In genomic region chr19:39398297-39398864, GRCh38 we compare ENCODE assay signal across 6 cellular contexts. TPM values are rescaled to one million over a fixed set of nuclear protein-coding genes. Genes with fewer than 3 reads are reported as not detected.
DNase-seq lines count a peak whose midpoint lies in the region; ATAC-seq and TF ChIP-seq lines count a peak whose summit lies in the region.

No MANE protein-coding gene starts in this region.

- H3K9me3 ChIP-seq in endodermal cell (ENCODE audit: control insufficient read depth, low read length) = no peaks in the 10 kb centered on the region
- no peaks in the 10 kb centered on the region for H3K9me3 ChIP-seq in gastrocnemius medialis

- intact Hi-C loops in gastrocnemius medialis (cut with DNase I; ENCODE audit: low total_unique reads) = no loop called here

- 92 to 96% methylated on average over 9 to 11 of the region's 11 CpGs for WGBS in endodermal cell (ENCODE audit: insufficient coverage in 1 of 2, insufficient read length in 1 of 2), 2 experiments

- TF ChIP-seq POLR2A in gastrocnemius medialis (IDR thresholded peaks at IDR 0.05) = peak; percentile 37 to 44

- no peak overlapping the region for H3K27ac ChIP-seq in endodermal cell (ENCODE audit: low read depth, low read length)
- peak overlapping the region; percentile 90 to 100 (median 98) for H3K27ac ChIP-seq in gastrocnemius medialis

- POLR2A ChIA-PET in BJ (lab: Charles Lee) = interaction anchor here (0.6 to 1.1 kb wide), 6 partner anchors 10 to 128 kb away, joined by 3 to 11 read pairs (median 5); partner anchors contain the start of gene RPS16

- H3K27me3 ChIP-seq in BJ (ENCODE audit: control insufficient read depth, insufficient read depth, low read length) (no peaks in the 10 kb centered on the region), endodermal cell (ENCODE audit: control insufficient read depth, insufficient read depth, low read length, poor library complexity, severe bottlenecking) (no peaks in the 10 kb centered on the region), gastrocnemius medialis (no peaks in the 10 kb centered on the region)

- no peak for TF ChIP-seq CTCF in BJ (IDR thresholded peaks at IDR 0.05; ENCODE audit: insufficient read depth, low read depth, low read length)
- no peak for TF ChIP-seq CTCF in endodermal cell (conservative IDR thresholded peaks at IDR 0.05)
- no peak for TF ChIP-seq CTCF in gastrocnemius medialis (IDR thresholded peaks at IDR 0.05 in 4 of 5, conservative IDR thresholded peaks at IDR 0.05 in 1 of 5)

- H3K27ac Mint-ChIP-seq in endodermal cell = peak overlapping the region; percentile 98

- peaks cover 31% of the 10 kb centered on the region for H3K36me3 Mint-ChIP-seq in endodermal cell (ENCODE audit: low read depth)

- H3K4me1 Mint-ChIP-seq in endodermal cell = peaks cover 36% of the 10 kb centered on the region

- H3K36me3 ChIP-seq in BJ (ENCODE audit: control insufficient read depth, insufficient read depth, low read length) (peaks cover 11% of the 10 kb centered on the region), endodermal cell (ENCODE audit: control insufficient read depth, insufficient read depth, low read length) (peaks cover 22% of the 10 kb centered on the region), gastrocnemius medialis (peaks cover 0 to 19% of the 10 kb centered on the region in 2 donors)

- H3K4me1 ChIP-seq in endodermal cell (ENCODE audit: control insufficient read depth, insufficient read depth, low read length) (peaks cover 16% of the 10 kb centered on the region), gastrocnemius medialis (peaks cover 28% of the 10 kb centered on the region in 2 donors)

- ATAC-seq in gastrocnemius medialis = peak in 1 of 2 donors; percentile 12

- in situ Hi-C loops in gastrocnemius medialis (cut with MboI; ENCODE audit: low sequenced_read_pairs in 4 of 4) = loop anchor here in 1 of 4 donors (10.0 kb wide), 1 partner anchor 54 kb away; the partner anchor contains the start of gene SAMD4B

- no peaks in the 10 kb centered on the region for H3K9me3 Mint-ChIP-seq in endodermal cell

- H3K27me3 Mint-ChIP-seq in endodermal cell (ENCODE audit: insufficient read depth) = no peaks in the 10 kb centered on the region

- CTCF ChIA-PET in BJ (lab: Yijun Ruan, JAX) = interaction anchor here (0.6 to 9.8 kb wide), 32 partner anchors 9 to 422 kb away, joined by 3 to 178 read pairs (median 4); partner anchors contain the start of genes EID2B, FBXO17, PLEKHG2 and RPS16

- DNase-seq in BJ (ENCODE audit: low read depth) (peak; percentile 66), SIG-M5 (lab: John Stamatoyannopoulos, UW) (peak; percentile 79), endodermal cell (no peak), gastrocnemius medialis (peak; percentile 56 to 83), NCI-H187 treated with DMSO at 0.1 percent for 48 hours (lab: John Stamatoyannopoulos, UW) (no peak), COR-L47 (lab: John Stamatoyannopoulos, UW) (no peak)

- H3K4me3 ChIP-seq in BJ (ENCODE audit: low read depth, low read length) (no peak overlapping the region), endodermal cell (ENCODE audit: low read length) (no peak overlapping the region), gastrocnemius medialis (peak overlapping the region in 2 of 4 donors; percentile 5 to 37)

- H3K4me3 Mint-ChIP-seq in endodermal cell = no peak overlapping the region

- H3K9ac ChIP-seq in endodermal cell (ENCODE audit: extremely low read depth, low read length, poor library complexity, severe bottlenecking) = no peak overlapping the region

RNA-seq across cellular contexts. Expression of gene MED29, which starts 7.2 kb away (rescaled TPM):
- 28.5 and 36.6 TPM in 2 replicates for polyA plus RNA-seq in BJ (2011; rRNA removed)
- polyA minus RNA-seq in BJ (2011; rRNA and poly(A)+ RNA removed) = 19.2 and 30.1 TPM in 2 replicates
- total RNA-seq in endodermal cell = 10 to 100 TPM; 32.6 to 38.9 TPM
- 26.7 TPM for polyA plus RNA-seq in endodermal cell (2013, experiment 1 of 2)
- polyA plus RNA-seq in endodermal cell (2013, experiment 2 of 2) = 24.1 TPM
- 10 to 100 TPM; 25.5 to 48.1 (median 37.7) TPM for total RNA-seq in gastrocnemius medialis

RNA-seq across cellular contexts. Expression of gene PAF1, which starts 7.5 kb away (rescaled TPM):
- polyA plus RNA-seq in BJ (2011; rRNA removed) = 50.2 and 51.8 TPM in 2 replicates
- polyA minus RNA-seq in BJ (2011; rRNA and poly(A)+ RNA removed) = 30.1 and 41.0 TPM in 2 replicates
- total RNA-seq in endodermal cell (10 to 100 TPM; 28.4 to 28.8 TPM), gastrocnemius medialis (10 to 100 TPM; 48.1 to 65.3 (median 50.2) TPM)
- 40.6 TPM for polyA plus RNA-seq in endodermal cell (2013, experiment 1 of 2)
- polyA plus RNA-seq in endodermal cell (2013, experiment 2 of 2) = 38.7 TPM

RNA-seq across cellular contexts. Expression of gene ZFP36, which starts 8.3 kb away (rescaled TPM):
- polyA plus RNA-seq in BJ (2011; rRNA removed) = 4.8 and 9.5 TPM in 2 replicates
- 5.1 and 11.0 TPM in 2 replicates for polyA minus RNA-seq in BJ (2011; rRNA and poly(A)+ RNA removed)
- 10 to 100 TPM; 16.1 to 23.4 TPM for total RNA-seq in endodermal cell
- polyA plus RNA-seq in endodermal cell (2013, experiment 1 of 2) = 7.8 TPM
- polyA plus RNA-seq in endodermal cell (2013, experiment 2 of 2) = 7.3 TPM
- total RNA-seq in gastrocnemius medialis = 100 to 1,000 TPM in 2 of 4 donors, 10 to 100 TPM in 2; 72.2 to 202 (median 132) TPM

RNA-seq across cellular contexts. Expression of gene PLEKHG2, which starts 14.1 kb away (rescaled TPM):
- 12.5 and 20.6 TPM in 2 replicates for polyA plus RNA-seq in BJ (2011; rRNA removed)
- polyA minus RNA-seq in BJ (2011; rRNA and poly(A)+ RNA removed) = 27.0 and 28.9 TPM in 2 replicates
- total RNA-seq in endodermal cell = 100 to 1,000 TPM; 127 to 160 TPM
- 75.4 TPM for polyA plus RNA-seq in endodermal cell (2013, experiment 1 of 2)
- 69.8 TPM for polyA plus RNA-seq in endodermal cell (2013, experiment 2 of 2)
- 1 to 10 TPM; 1.3 to 3.6 (median 3.3) TPM for total RNA-seq in gastrocnemius medialis

RNA-seq across cellular contexts. Expression of gene RPS16, which starts 37.4 kb away (rescaled TPM):
- polyA plus RNA-seq in BJ (2011; rRNA removed) = 2,401 and 2,896 TPM in 2 replicates
- 1,392 and 2,311 TPM in 2 replicates for polyA minus RNA-seq in BJ (2011; rRNA and poly(A)+ RNA removed)
- total RNA-seq in endodermal cell (1,000 to 10,000 TPM; 1,674 to 1,990 TPM), gastrocnemius medialis (1,000 to 10,000 TPM; 1,066 to 1,636 (median 1,467) TPM)
- 2,268 TPM for polyA plus RNA-seq in endodermal cell (2013, experiment 1 of 2)
- polyA plus RNA-seq in endodermal cell (2013, experiment 2 of 2) = 2,119 TPM

Comparison
In these comparisons a context has a peak if more than half of its experiments do, and no peak if none do; other contexts are left out.
1. DNase-seq: peak in BJ (single experiment), SIG-M5 (single experiment) and gastrocnemius medialis (2 of 2); none in endodermal cell (single experiment), NCI-H187 treated with DMSO at 0.1 percent for 48 hours (single experiment) and COR-L47 (single experiment).